In genomic region chr4:75596061-75596460, GRCh38 we compare ENCODE assay signal across 7 cellular contexts. TPM values are rescaled to one million over a fixed set of nuclear protein-coding genes. Genes with fewer than 3 reads are reported as not detected.
"Had no signal": no experiment of that assay in that cellular context is flagged by ENCODE, and none has a peak within 500 bp of the region (broad histone marks: within the 10 kb centered on the region; RNA-seq: fewer than 3 reads in every experiment).

No MANE protein-coding gene starts in this region.

- H2AFZ ChIP-seq: GM23338 had no signal

- H3K4me3 ChIP-seq: GM23338 had no signal

- H3K4me2 ChIP-seq: GM23338 had no signal

- H3K4me3 Mint-ChIP-seq: GM23338, H9 had no signal

- ATAC-seq: GM23338 had no signal

- DNase-seq: H9, HCEC 1CT, IMR-90, KBM-7 had no signal

- H3K4me1 Mint-ChIP-seq: H9 had no signal

- H3K27ac Mint-ChIP-seq: GM23338, H9 had no signal

RNA-seq across cellular contexts. Expression of gene CDKL2, which starts 34.3 kb away (rescaled TPM):
- total RNA-seq: HT-29 had no signal

RNA-seq across cellular contexts. Expression of gene ODAPH, which starts 40.2 kb away (rescaled TPM):
- total RNA-seq: GM23338, H1, H9, HT-29, IMR-90 had no signal
